ENCODE assay signal across 23 cellular contexts in genomic region chr6:42507195-42507594, GRCh38. TPM values are rescaled to one million over a fixed set of nuclear protein-coding genes. Genes with fewer than 3 reads are reported as not detected.
DNase-seq lines count a peak whose midpoint lies in the region; ATAC-seq, FAIRE-seq and TF ChIP-seq lines count a peak whose summit lies in the region.
"Had no signal": no experiment of that assay in that cellular context is flagged by ENCODE, and none has a peak within 500 bp of the region (broad histone marks: within the 10 kb centered on the region; RNA-seq: fewer than 3 reads in every experiment).

No MANE protein-coding gene starts in this region.

- H3K79me2 ChIP-seq in GM12878 (ENCODE audit: control insufficient read depth, insufficient read depth, low read length): no peaks in the 10 kb centered on the region

- no peaks in the 10 kb centered on the region for H4K20me1 ChIP-seq in GM12878 (ENCODE audit: control insufficient read depth, insufficient read depth)

- H3K27ac ChIP-seq in GM12878 (ENCODE audit: control insufficient read depth, insufficient read depth) (peak overlapping the region; percentile 84), tibial artery (no peak overlapping the region)
- H3K27ac ChIP-seq: C4-2B, cardiac muscle cell, neutrophil, suprapubic skin had no signal

- peak overlapping the region; percentile 40; the same call in 1 of the 2 replicates for H3K4me3 ChIP-seq in GM12878
- no peak overlapping the region for H3K4me3 ChIP-seq in tibial artery
- H3K4me3 ChIP-seq: cardiac muscle cell, suprapubic skin had no signal

- H2AFZ ChIP-seq in GM12878 (ENCODE audit: control insufficient read depth, low read depth, low read length): peak overlapping the region; percentile 54

- no peak overlapping the region for H3K27ac Mint-ChIP-seq in activated CD8-positive, alpha-beta T cell treated with anti-CD3 and anti-CD28 coated beads for 36 hours
- H3K27ac Mint-ChIP-seq: activated CD8-positive, alpha-beta T cell treated with anti-CD3 and anti-CD28 coated beads, Interleukin-2, amount 10 ng/mL, durations not matched to agents 7 days and 5 days; activated naive CD4-positive, alpha-beta T cell treated with anti-CD3 and anti-CD28 coated beads for 36 hours; activated T-cell treated with anti-CD3 and anti-CD28 coated beads, Interleukin-2, amount 50 U/mL, for 24 hours had no signal

- FAIRE-seq in GM12878 (lab: Jason Lieb, UNC): peak; percentile 87
- FAIRE-seq: D721Med, G401.6, keratinocyte, urothelium cell line had no signal

- TF ChIP-seq CTCF in GM12878 (IDR thresholded peaks at IDR 0.05 in 2 of 3, conservative IDR thresholded peaks at IDR 0.05 in 1 of 3; ENCODE audit: control insufficient read depth in 2 of 3, extremely low read depth in 1 of 3, insufficient read depth in 1 of 3, low read depth in 3 of 3, low read length in 3 of 3) (no peak), tibial artery (IDR thresholded peaks at IDR 0.05) (no peak)
- TF ChIP-seq CTCF in activated CD8-positive, alpha-beta T cell treated with anti-CD3 and anti-CD28 coated beads for 36 hours (IDR thresholded peaks at IDR 0.05): no peak

- H3K9me3 ChIP-seq in GM12878 (replicated peaks; ENCODE audit: control insufficient read depth, insufficient read depth, low read length) (no peaks in the 10 kb centered on the region; the same call in 2 of the 3 replicates), tibial artery (peaks cover 0 to 6% (median 0%) of the 10 kb centered on the region in 3 donors)
- H3K9me3 ChIP-seq: neutrophil, suprapubic skin had no signal

- RAD21 ChIA-PET in GM12878 (lab: Charles Lee; ENCODE audit: unreplicated experiment): interaction anchor here (0.8 to 5.0 kb wide), 22 partner anchors 13 to 372 kb away, joined by 3 to 55 read pairs (median 4); partner anchors contain the start of genes RPL7L1, TRERF1 and UBR2

- H3K9ac ChIP-seq in GM12878 (ENCODE audit: control insufficient read depth, insufficient read depth, low read length): peak overlapping the region; percentile 46; the same call in 1 of the 2 replicates

- CTCF ChIA-PET in GM12878 (lab: Yijun Ruan, JAX): interaction anchor here (0.6 to 4.4 kb wide), 16 partner anchors 9 to 371 kb away, joined by 3 to 33 read pairs (median 4); partner anchors contain the start of gene UBR2
- CTCF ChIA-PET in activated CD8-positive, alpha-beta T cell treated with anti-CD3 and anti-CD28 coated beads for 36 hours (lab: Charles Lee): interaction anchor here (1.1 kb wide), 1 partner anchor 25 kb away, joined by 5 read pairs; no protein-coding TSS in a partner anchor

- POLR2A ChIA-PET in GM12878 (lab: Charles Lee): interaction anchor here (0.6 to 3.7 kb wide), 12 partner anchors 13 to 270 kb away, joined by 3 to 32 read pairs (median 6); partner anchors contain the start of gene TRERF1
- POLR2A ChIA-PET in activated CD8-positive, alpha-beta T cell treated with anti-CD3 and anti-CD28 coated beads for 36 hours (lab: Charles Lee): interaction anchor here (0.5 to 1.4 kb wide), 2 partner anchors 14 to 229 kb away, joined by 3 read pairs; no protein-coding TSS in a partner anchor

- H3K36me3 ChIP-seq in GM12878 (ENCODE audit: control insufficient read depth in 2 of 2, insufficient read depth in 2 of 2, low read length in 1 of 2) (no peaks in the 10 kb centered on the region), tibial artery (no peaks in the 10 kb centered on the region)
- H3K36me3 ChIP-seq: cardiac muscle cell, neutrophil, suprapubic skin had no signal

- peaks cover 4% of the 10 kb centered on the region for H3K4me1 Mint-ChIP-seq in activated CD8-positive, alpha-beta T cell treated with anti-CD3 and anti-CD28 coated beads for 36 hours (ENCODE audit: low read depth)

- peak; percentile 49 for ATAC-seq in GM21619 (IDR thresholded peaks at IDR 0.05; ENCODE audit: unreplicated experiment)
- peak; percentile 50 for ATAC-seq in HG03432 (IDR thresholded peaks at IDR 0.05; ENCODE audit: unreplicated experiment)
- peak; percentile 51 for ATAC-seq in GM12878
- no peak for ATAC-seq in activated CD8-positive, alpha-beta T cell treated with anti-CD3 and anti-CD28 coated beads for 36 hours
- ATAC-seq: activated CD4-positive, CD25-positive, alpha-beta regulatory T cell treated with anti-CD3 and anti-CD28 coated beads, Interleukin-2, amount 50 U/mL, for 24 hours; activated CD8-positive, alpha-beta T cell treated with anti-CD3 and anti-CD28 coated beads, Interleukin-2, amount 10 ng/mL, durations not matched to agents 7 days and 5 days; HCT116 had no signal

- SMC1A ChIA-PET in GM12878 (lab: Charles Lee; ENCODE audit: uncharacterized antibody, unreplicated experiment): interaction anchor here (0.9 to 5.2 kb wide), 24 partner anchors 10 to 283 kb away, joined by 3 to 48 read pairs (median 4); partner anchors contain the start of genes TRERF1 and UBR2

- no peaks in the 10 kb centered on the region for H3K9me3 Mint-ChIP-seq in activated CD8-positive, alpha-beta T cell treated with anti-CD3 and anti-CD28 coated beads for 36 hours
- H3K9me3 Mint-ChIP-seq: activated naive CD4-positive, alpha-beta T cell treated with anti-CD3 and anti-CD28 coated beads for 36 hours had no signal

- H3K27me3 ChIP-seq in GM12878 (replicated peaks in 1 of 2; ENCODE audit: control insufficient read depth in 2 of 2, insufficient read depth in 2 of 2, low read length in 1 of 2) (no peaks in the 10 kb centered on the region), tibial artery (peaks cover 0 to 3% of the 10 kb centered on the region in 2 donors)
- H3K27me3 ChIP-seq: cardiac muscle cell, neutrophil, suprapubic skin had no signal

- H3K4me1 ChIP-seq in GM12878 (ENCODE audit: control insufficient read depth, insufficient read depth, low read length) (peaks cover 53% of the 10 kb centered on the region), tibial artery (no peaks in the 10 kb centered on the region)
- H3K4me1 ChIP-seq: suprapubic skin had no signal

- no peak for TF ChIP-seq POLR2A in GM12878 (IDR thresholded peaks at IDR 0.05; ENCODE audit: low read depth, low read length)

- H3K4me2 ChIP-seq in GM12878 (ENCODE audit: control insufficient read depth, insufficient read depth): peak overlapping the region; percentile 38

- BruUV-seq in GM12878 (replicated peaks; lab: Mats Ljungman, UMichigan): no TSS peak

- no peaks in the 10 kb centered on the region for H3K36me3 Mint-ChIP-seq in activated CD8-positive, alpha-beta T cell treated with anti-CD3 and anti-CD28 coated beads for 36 hours (ENCODE audit: low read depth)

- TF ChIP-seq EP300 in GM12878 (IDR thresholded peaks at IDR 0.05; ENCODE audit: borderline replicate concordance in 1 of 2, control insufficient read depth in 1 of 2, low read depth in 2 of 2, low read length in 2 of 2): no peak

- no peaks in the 10 kb centered on the region for H3K27me3 Mint-ChIP-seq in activated CD8-positive, alpha-beta T cell treated with anti-CD3 and anti-CD28 coated beads for 36 hours
- H3K27me3 Mint-ChIP-seq: activated T-cell treated with anti-CD3 and anti-CD28 coated beads, Interleukin-2, amount 50 U/mL, for 24 hours had no signal

- 0% methylated on average over 2 of the region's 2 CpGs for WGBS in GM12878 (ENCODE audit: insufficient coverage, insufficient replicate concordance, low lambda C conversion rate, missing lambda C conversion rate)

- TF ChIP-seq RAD21 in GM12878 (IDR thresholded peaks at IDR 0.05; ENCODE audit: insufficient read depth, low read depth, low read length): peak; percentile 10; the same call in 1 of the 2 replicates

- no peak overlapping the region for H3K4me3 Mint-ChIP-seq in activated CD8-positive, alpha-beta T cell treated with anti-CD3 and anti-CD28 coated beads for 36 hours
- H3K4me3 Mint-ChIP-seq: activated CD8-positive, alpha-beta T cell treated with anti-CD3 and anti-CD28 coated beads, Interleukin-2, amount 10 ng/mL, durations not matched to agents 7 days and 5 days; activated naive CD4-positive, alpha-beta T cell treated with anti-CD3 and anti-CD28 coated beads for 36 hours; activated T-cell treated with anti-CD3 and anti-CD28 coated beads, Interleukin-2, amount 50 U/mL, for 24 hours had no signal

- peak; percentile 20 for DNase-seq in EH (ENCODE audit: low read depth)
- peak; percentile 92 for DNase-seq in GM12878 (ENCODE audit: low read depth, low spot score)
- no peak for DNase-seq in DMS153 treated with DMSO at 0.1 percent for 48 hours (lab: John Stamatoyannopoulos, UW; ENCODE audit: unreplicated experiment)
- DNase-seq in tibial artery: no peak
- DNase-seq in activated CD8-positive, alpha-beta T cell treated with anti-CD3 and anti-CD28 coated beads for 36 hours: no peak
- DNase-seq in DMS153 (lab: John Stamatoyannopoulos, UW): no peak
- DNase-seq: activated CD8-positive, alpha-beta T cell treated with anti-CD3 and anti-CD28 coated beads, Interleukin-2, amount 10 ng/mL, durations not matched to agents 7 days and 5 days; activated naive CD4-positive, alpha-beta T cell treated with anti-CD3 and anti-CD28 coated beads for 36 hours; activated T-cell treated with anti-CD3 and anti-CD28 coated beads, Interleukin-2, amount 50 U/mL, for 24 hours; NCI-H146; NCI-H524 treated with DMSO at 0.1 percent for 48 hours had no signal

- intact Hi-C loops in GM12878 (cut with micrococcal nuclease; ENCODE audit: unreplicated experiment) (loop anchor here (2.0 to 5.0 kb wide), 5 partner anchors 14 to 282 kb away; no protein-coding TSS in a partner anchor), tibial artery (cut with DNase I; ENCODE audit: low total_unique reads) (no loop called here)
- intact Hi-C loops in activated CD8-positive, alpha-beta T cell treated with anti-CD3 and anti-CD28 coated beads for 36 hours (cut with micrococcal nuclease): no loop called here

- in situ Hi-C loops in GM12878 (cut with MboI): no loop called here

RNA-seq across cellular contexts. Expression of gene TRERF1, which starts 55.5 kb away (rescaled TPM):
- 18.5 and 22.0 TPM in 2 replicates for total RNA-seq in GM12878 (2013; cell fraction: nucleolus; rRNA removed)
- total RNA-seq in GM12878 (2014; rRNA removed): 10.1 and 10.7 TPM in 2 replicates
- total RNA-seq in GM12878 (2014; rRNA removed; fragmentation: Illumina TruSeq; extraction: Trizol): 7.5 and 7.9 TPM in 2 replicates
- 19.4 and 19.5 TPM in 2 replicates for total RNA-seq in GM12878 (2021)
- 3.9 TPM for polyA plus RNA-seq in GM12878 (2011; ENCODE audit: low read depth)
- polyA plus RNA-seq in GM12878 (2011; rRNA removed): 1.9 and 2.3 TPM in 2 replicates
- polyA plus RNA-seq in GM12878 (2011; cell fraction: cytosol; rRNA removed): 1.9 and 2.1 TPM in 2 replicates
- 5.0 and 6.6 TPM in 2 replicates for polyA plus RNA-seq in GM12878 (2011; cell fraction: nucleus; rRNA removed)
- 6.3 and 7.2 TPM in 2 replicates for polyA plus RNA-seq in GM12878 (2012)
- 12.7 and 13.6 TPM in 2 replicates for polyA plus RNA-seq in GM12878 (2014; fragmentation: Illumina TruSeq; extraction: Trizol)
- 1 to 10 TPM; 2.2 to 2.6 TPM for polyA plus RNA-seq in GM12878 (2014; fragmentation: Nextera tagmentation; extraction: Ambion mirVana)
- polyA plus RNA-seq in GM12878 (2014; rRNA removed): 11.7 and 15.0 TPM in 2 replicates
- 1 to 10 TPM; 5.5 to 6.6 TPM for polyA plus RNA-seq in GM12878 (2016; fragmentation: Nextera tagmentation; extraction: Ambion mirVana)
- 2.2 and 3.4 TPM in 2 replicates for polyA minus RNA-seq in GM12878 (2011; rRNA and poly(A)+ RNA removed)
- polyA minus RNA-seq in GM12878 (2011; cell fraction: cytosol; rRNA and poly(A)+ RNA removed): 1.7 and 2.7 TPM in 2 replicates
- polyA minus RNA-seq in GM12878 (2011; cell fraction: nucleus; rRNA and poly(A)+ RNA removed): 1.3 and 2.6 TPM in 2 replicates
- total RNA-seq in activated CD8-positive, alpha-beta T cell treated with anti-CD3 and anti-CD28 coated beads for 36 hours: 1 to 10 TPM; 6.5 to 6.9 TPM

RNA-seq across cellular contexts. Expression of gene UBR2, which starts 56.6 kb away (rescaled TPM):
- total RNA-seq in GM12878 (2013; cell fraction: nucleolus; rRNA removed): 83.3 and 89.2 TPM in 2 replicates
- total RNA-seq in GM12878 (2014; rRNA removed): 12.3 and 16.2 TPM in 2 replicates
- 14.1 and 14.9 TPM in 2 replicates for total RNA-seq in GM12878 (2014; rRNA removed; fragmentation: Illumina TruSeq; extraction: Trizol)
- total RNA-seq in GM12878 (2021): 14.2 and 14.3 TPM in 2 replicates
- 7.4 TPM for polyA plus RNA-seq in GM12878 (2011; ENCODE audit: low read depth)
- 18.4 and 24.9 TPM in 2 replicates for polyA plus RNA-seq in GM12878 (2011; rRNA removed)
- 7.3 and 8.6 TPM in 2 replicates for polyA plus RNA-seq in GM12878 (2011; cell fraction: cytosol; rRNA removed)
- polyA plus RNA-seq in GM12878 (2011; cell fraction: nucleus; rRNA removed): 19.8 and 20.7 TPM in 2 replicates
- polyA plus RNA-seq in GM12878 (2012): 8.6 and 11.7 TPM in 2 replicates
- polyA plus RNA-seq in GM12878 (2014; fragmentation: Illumina TruSeq; extraction: Trizol): 10.6 and 14.1 TPM in 2 replicates
- polyA plus RNA-seq in GM12878 (2014; fragmentation: Nextera tagmentation; extraction: Ambion mirVana): 1 to 10 TPM; 2.3 to 5.9 TPM
- polyA plus RNA-seq in GM12878 (2014; rRNA removed): 7.2 and 8.7 TPM in 2 replicates
- polyA plus RNA-seq in GM12878 (2016; fragmentation: Nextera tagmentation; extraction: Ambion mirVana): 1 to 10 TPM; 8.0 to 8.2 TPM
- polyA minus RNA-seq in GM12878 (2011; rRNA and poly(A)+ RNA removed): 21.7 and 32.4 TPM in 2 replicates
- 6.9 and 8.4 TPM in 2 replicates for polyA minus RNA-seq in GM12878 (2011; cell fraction: cytosol; rRNA and poly(A)+ RNA removed)
- 12.6 and 18.4 TPM in 2 replicates for polyA minus RNA-seq in GM12878 (2011; cell fraction: nucleus; rRNA and poly(A)+ RNA removed)
- total RNA-seq in activated CD8-positive, alpha-beta T cell treated with anti-CD3 and anti-CD28 coated beads for 36 hours: 10 to 100 TPM; 24.5 to 25.8 TPM

Comparison
In these comparisons a context has a peak if more than half of its experiments do, and no peak if none do; other contexts are left out.
1. DNase-seq: peak in EH (single experiment) and GM12878 (single experiment); none in DMS153 treated with DMSO at 0.1 percent for 48 hours (single experiment), tibial artery (0 of 2), activated CD8-positive, alpha-beta T cell treated with anti-CD3 and anti-CD28 coated beads for 36 hours (single experiment) and DMS153 (single experiment).